8 cellular contexts compared by ENCODE assay signal in genomic region chr1:23800396-23801337, GRCh38. TPM values are rescaled to one million over a fixed set of nuclear protein-coding genes. Genes with fewer than 3 reads are reported as not detected.
DNase-seq lines count a peak whose midpoint lies in the region; ATAC-seq, FAIRE-seq and TF ChIP-seq lines count a peak whose summit lies in the region.

Gene GALE (minus strand): TSS chr1:23800754. CDS start chr1:23799007, 1,747 bp downstream.

- TF ChIP-seq RAD21 in A549 (conservative IDR thresholded peaks at IDR 0.05 in 1 of 2, IDR thresholded peaks at IDR 0.05 in 1 of 2): no peak

- TF ChIP-seq POLR2A in A549 (IDR thresholded peaks at IDR 0.05; ENCODE audit: low read length) (peak; percentile 42; the same call in 1 of the 2 replicates), spleen (IDR thresholded peaks at IDR 0.05) (peak; percentile 48 to 77 (median 70))

- intact Hi-C loops in activated B cell treated with CpG ODN at 0.5 μM for 24 hours (cut with micrococcal nuclease): loop anchor here (1.0 to 2.0 kb wide), 6 partner anchors 9 to 180 kb away; partner anchors contain the start of genes HMGCL, LYPLA2, PITHD1 and PNRC2
- intact Hi-C loops in spleen (cut with DNase I; ENCODE audit: low total_unique reads): no loop called here

- H3K27ac ChIP-seq in A549 (peak within 1 kb of the TSS; percentile 89 to 99), spleen (peak within 1 kb of the TSS; percentile 82 to 97 (median 94))

- H3K27ac Mint-ChIP-seq in activated B cell treated with CpG ODN at 0.5 μM for 24 hours: peak within 1 kb of the TSS; percentile 76

- H3K4me2 ChIP-seq in A549: peak within 1 kb of the TSS; percentile 89

- H3K4me1 ChIP-seq in A549 (peaks cover 12% of the 10 kb centered on the region), spleen (peaks cover 5 to 69% (median 39%) of the 10 kb centered on the region in 6 donors)

- H3K4me1 Mint-ChIP-seq in activated B cell treated with CpG ODN at 0.5 μM for 24 hours: peaks cover 21% of the 10 kb centered on the region

- TF ChIP-seq EP300 in A549 (IDR thresholded peaks at IDR 0.05): no peak

- H3K4me3 Mint-ChIP-seq in activated B cell treated with CpG ODN at 0.5 μM for 24 hours: peak within 1 kb of the TSS; percentile 91

- H3K36me3 Mint-ChIP-seq in activated B cell treated with CpG ODN at 0.5 μM for 24 hours (ENCODE audit: low read depth): peaks cover 35% of the 10 kb centered on the region

- no peaks in the 10 kb centered on the region for H3K27me3 ChIP-seq in spleen (replicated peaks in 1 of 7)

- H3K27me3 Mint-ChIP-seq in activated B cell treated with CpG ODN at 0.5 μM for 24 hours: no peaks in the 10 kb centered on the region

- FAIRE-seq in A549 (lab: Jason Lieb, UNC): no peak

- TF ChIP-seq CTCF in A549 (IDR thresholded peaks at IDR 0.05) (no peak), activated B cell treated with CpG ODN at 0.5 μM for 24 hours (IDR thresholded peaks at IDR 0.05) (no peak), cardiac fibroblast (IDR thresholded peaks at IDR 0.05; ENCODE audit: low read depth, low read length) (no peak), spleen (IDR thresholded peaks at IDR 0.05 in 8 of 11, conservative IDR thresholded peaks at IDR 0.05 in 3 of 11) (peak in 5 of 11 experiments; percentile 8 to 38 (median 28))

- H3K9me3 Mint-ChIP-seq in activated B cell treated with CpG ODN at 0.5 μM for 24 hours: no peaks in the 10 kb centered on the region

- H3K9me3 ChIP-seq in A549: no peaks in the 10 kb centered on the region
- no peaks in the 10 kb centered on the region for H3K9me3 ChIP-seq in spleen

- POLR2A ChIA-PET in A549 (lab: Yijun Ruan, JAX): interaction anchor here (0.6 to 4.2 kb wide), 5 partner anchors 9 to 1216 kb away, joined by 3 to 19 read pairs (median 3); partner anchors contain the start of genes LYPLA2 and PNRC2
- POLR2A ChIA-PET in activated B cell treated with CpG ODN at 0.5 μM for 24 hours (lab: Charles Lee): interaction anchor here (0.5 to 3.8 kb wide), 19 partner anchors 10 to 316 kb away, joined by 3 to 34 read pairs (median 5); partner anchors contain the start of genes CNR2, ELOA, HMGCL and LYPLA2

- DNase-seq in A549 (ENCODE audit: low read depth in 1 of 2, low spot score in 1 of 2) (peak; percentile 88 to 92), NCI-H226 (peak; percentile 95), activated B cell treated with CpG ODN at 0.5 μM for 24 hours (peak; percentile 94), cardiac fibroblast (ENCODE audit: low read depth in 2 of 2) (peak; percentile 95 to 97), inferior parietal cortex (ENCODE audit: extremely low spot score) (peak; percentile 95), spleen (peak; percentile 99)

- WGBS in A549 (ENCODE audit: missing lambda C conversion rate): 0% methylated on average over 1 of the region's 83 CpGs
- 0 to 1% (median 0%) methylated on average over 23 to 83 of the region's 83 CpGs for WGBS in spleen, 5 donors

- peaks cover 0 to 64% (median 28%) of the 10 kb centered on the region in 6 donors for H3K36me3 ChIP-seq in spleen

- H3K4me3 ChIP-seq in A549: peak within 1 kb of the TSS; percentile 72
- peak within 1 kb of the TSS; percentile 84 to 96 for H3K4me3 ChIP-seq in cardiac fibroblast (replicated peaks in 1 of 2; ENCODE audit: low read depth in 2 of 2, low read length in 2 of 2)
- peak within 1 kb of the TSS; percentile 75 to 98 (median 86) for H3K4me3 ChIP-seq in spleen

- ATAC-seq in A549 (peak; percentile 76 to 85), GM18873 (IDR thresholded peaks at IDR 0.05; ENCODE audit: low FRiP score, unreplicated experiment) (peak; percentile 36), HG03139 (IDR thresholded peaks at IDR 0.05; ENCODE audit: unreplicated experiment) (peak; percentile 82), activated B cell treated with CpG ODN at 0.5 μM for 24 hours (ENCODE audit: low read depth) (peak; percentile 95)

- CTCF ChIA-PET in A549 (lab: Yijun Ruan, JAX): interaction anchor here (1.0 to 3.4 kb wide), 7 partner anchors 11 to 592 kb away, joined by 3 to 23 read pairs (median 4); partner anchors contain the start of gene PITHD1
- CTCF ChIA-PET in activated B cell treated with CpG ODN at 0.5 μM for 24 hours (lab: Charles Lee): interaction anchor here (1.2 to 2.6 kb wide), 3 partner anchors 10 to 116 kb away, joined by 3 to 21 read pairs (median 10); no protein-coding TSS in a partner anchor

TF ChIP-seq in A549, 52 proteins besides CTCF, POLR2A, EP300 and RAD21:
- TF ChIP-seq, protein P1, sequence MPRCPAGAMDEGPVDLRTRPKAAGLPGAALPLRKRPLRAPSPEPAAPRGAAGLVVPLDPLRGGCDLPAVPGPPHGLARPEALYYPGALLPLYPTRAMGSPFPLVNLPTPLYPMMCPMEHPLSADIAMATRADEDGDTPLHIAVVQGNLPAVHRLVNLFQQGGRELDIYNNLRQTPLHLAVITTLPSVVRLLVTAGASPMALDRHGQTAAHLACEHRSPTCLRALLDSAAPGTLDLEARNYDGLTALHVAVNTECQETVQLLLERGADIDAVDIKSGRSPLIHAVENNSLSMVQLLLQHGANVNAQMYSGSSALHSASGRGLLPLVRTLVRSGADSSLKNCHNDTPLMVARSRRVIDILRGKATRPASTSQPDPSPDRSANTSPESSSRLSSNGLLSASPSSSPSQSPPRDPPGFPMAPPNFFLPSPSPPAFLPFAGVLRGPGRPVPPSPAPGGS (IDR thresholded peaks at IDR 0.05): peak; percentile 86
- TF ChIP-seq EHF (CRISPR knock-in tag; IDR thresholded peaks at IDR 0.05) (no peak), ZSCAN20 (CRISPR knock-in tag; IDR thresholded peaks at IDR 0.05) (no peak), MAZ (IDR thresholded peaks at IDR 0.05; ENCODE audit: borderline replicate concordance, low read depth, low read length) (peak; percentile 23; the same call in 1 of the 2 replicates), JUN (IDR thresholded peaks at IDR 0.05) (peak in 1 of 2 experiments; percentile 89; a peak in 3 of 5 replicates), GATA3 (IDR thresholded peaks at IDR 0.05; ENCODE audit: borderline replicate concordance) (peak; percentile 20; the same call in 1 of the 2 replicates), E2F6 (IDR thresholded peaks at IDR 0.05; ENCODE audit: borderline replicate concordance, low read depth) (0 out of 2 replicates have a peak, but pooled peaks have one; percentile 17), MAX (IDR thresholded peaks at IDR 0.05) (peak; percentile 80)
- TF ChIP-seq, protein P2, sequence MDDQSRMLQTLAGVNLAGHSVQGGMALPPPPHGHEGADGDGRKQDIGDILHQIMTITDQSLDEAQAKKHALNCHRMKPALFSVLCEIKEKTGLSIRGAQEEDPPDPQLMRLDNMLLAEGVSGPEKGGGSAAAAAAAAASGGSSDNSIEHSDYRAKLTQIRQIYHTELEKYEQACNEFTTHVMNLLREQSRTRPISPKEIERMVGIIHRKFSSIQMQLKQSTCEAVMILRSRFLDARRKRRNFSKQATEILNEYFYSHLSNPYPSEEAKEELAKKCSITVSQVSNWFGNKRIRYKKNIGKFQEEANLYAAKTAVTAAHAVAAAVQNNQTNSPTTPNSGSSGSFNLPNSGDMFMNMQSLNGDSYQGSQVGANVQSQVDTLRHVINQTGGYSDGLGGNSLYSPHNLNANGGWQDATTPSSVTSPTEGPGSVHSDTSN (IDR thresholded peaks at IDR 0.05): peak; percentile 64

RNA-seq across cellular contexts. Expression of gene GALE, which starts in this region (rescaled TPM):
- 38.9 and 39.9 TPM in 2 replicates for polyA plus RNA-seq in A549 (2011; rRNA removed)
- polyA plus RNA-seq in A549 (2012; cell fraction: cytosol; rRNA removed): 84.8 and 93.4 TPM in 2 replicates
- polyA plus RNA-seq in A549 (2012; cell fraction: nucleus; rRNA removed): 123 and 128 TPM in 2 replicates
- polyA plus RNA-seq in A549 (2017; fragmentation: RNase III; extraction: RNeasy Plus Mini Kit Qiagen cat#74134 plus additional on column Dnase treatment): 45.6 to 48.1 TPM (median 46.9 TPM) in 3 replicates
- polyA minus RNA-seq in A549 (2011; rRNA and poly(A)+ RNA removed): 30.3 and 35.6 TPM in 2 replicates
- total RNA-seq in activated B cell treated with CpG ODN at 0.5 μM for 24 hours: 15.9 and 16.4 TPM in 2 replicates
- 10 to 100 TPM; 19.0 to 47.1 (median 35.1) TPM for total RNA-seq in spleen
- polyA plus RNA-seq in spleen: 10 to 100 TPM; 19.7 to 42.2 (median 23.8) TPM

Comparison
In these comparisons a context has a peak if more than half of its experiments do, and no peak if none do; other contexts are left out.
1. Peak in every context shown above with its lines: DNase-seq, ATAC-seq, H3K4me3 ChIP-seq and H3K27ac ChIP-seq.
2. ATAC-seq: peak in every context shown above with its lines; median percentile 95 in activated B cell treated with CpG ODN at 0.5 μM for 24 hours; 82 in HG03139; 80 in A549; 36 in GM18873.